In genomic region chr2:190600293-190601103, GRCh38 we compare ENCODE assay signal across 17 cellular contexts. TPM values are rescaled to one million over a fixed set of nuclear protein-coding genes. Genes with fewer than 3 reads are reported as not detected.
DNase-seq lines count a peak whose midpoint lies in the region; ATAC-seq, FAIRE-seq and TF ChIP-seq lines count a peak whose summit lies in the region.
"Had no signal": no experiment of that assay in that cellular context is flagged by ENCODE, and none has a peak within 500 bp of the region (broad histone marks: within the 10 kb centered on the region; RNA-seq: fewer than 3 reads in every experiment).

No MANE protein-coding gene starts in this region.

- H3K27me3 Mint-ChIP-seq in activated CD4-positive, alpha-beta T cell treated with anti-CD3 and anti-CD28 coated beads for 36 hours = no peaks in the 10 kb centered on the region
- H3K27me3 Mint-ChIP-seq in GM23338 (ENCODE audit: insufficient read depth, low read depth, poor library complexity) = peaks cover 2% of the 10 kb centered on the region

- no peak for DNase-seq in activated CD4-positive, alpha-beta T cell treated with anti-CD3 and anti-CD28 coated beads for 36 hours
- DNase-seq in activated CD4-positive, alpha-beta T cell treated with anti-CD3 and anti-CD28 coated beads for 48 hours = no peak
- DNase-seq in GM23338 (ENCODE audit: low spot score) (no peak), bronchial epithelial cell (ENCODE audit: low read depth) (no peak), mesenchymal stem cell (no peak), HUDEP-2 (lab: John Stamatoyannopoulos, UW; ENCODE audit: unreplicated experiment in 76 of 76) (no peak)
- DNase-seq: 8988T, Caco-2, DMS79, NCI-H1048, PC-9 had no signal

- H3F3A ChIP-seq in GM23338 (replicated peaks; ENCODE audit: low read depth) = no peaks in the 10 kb centered on the region

- no peak overlapping the region for H3K14ac ChIP-seq in mesenchymal stem cell (ENCODE audit: low read length in 2 of 2)

- no peak overlapping the region for H3K23ac ChIP-seq in mesenchymal stem cell (ENCODE audit: low read length in 2 of 2)

- H3K36me3 Mint-ChIP-seq in activated CD4-positive, alpha-beta T cell treated with anti-CD3 and anti-CD28 coated beads for 36 hours (ENCODE audit: low read depth) = no peaks in the 10 kb centered on the region
- H3K36me3 Mint-ChIP-seq in GM23338 (ENCODE audit: low read depth) = no peaks in the 10 kb centered on the region; the same call in 2 of the 3 replicates
- H3K36me3 Mint-ChIP-seq: CD14-positive monocyte had no signal

- H2BK12ac ChIP-seq in mesenchymal stem cell (ENCODE audit: low read length in 2 of 2) = no peak overlapping the region

- peak overlapping the region; percentile 89; the same call in 1 of the 2 replicates for H2AFZ ChIP-seq in GM23338
- H2AFZ ChIP-seq in mesenchymal stem cell (ENCODE audit: low read depth, low read length) = no peak overlapping the region
- H2AFZ ChIP-seq: PC-9 had no signal

- no peak overlapping the region for H2BK120ac ChIP-seq in mesenchymal stem cell (ENCODE audit: low read depth, low read length)

- no peaks in the 10 kb centered on the region for H3K9me2 ChIP-seq in GM23338 (ENCODE audit: insufficient read depth)

- H3K4me1 ChIP-seq in GM23338 (ENCODE audit: insufficient read depth) (no peaks in the 10 kb centered on the region), mesenchymal stem cell (ENCODE audit: control insufficient read depth, insufficient read depth, low read depth, low read length) (no peaks in the 10 kb centered on the region)
- H3K4me1 ChIP-seq: HAP-1 had no signal

- H2AK5ac ChIP-seq in mesenchymal stem cell (ENCODE audit: low read length, severe bottlenecking) = no peak overlapping the region

- H3K27ac ChIP-seq in GM23338 (ENCODE audit: low read depth) (no peak overlapping the region), mesenchymal stem cell (ENCODE audit: low read length, poor library complexity, severe bottlenecking) (no peak overlapping the region)
- H3K27ac ChIP-seq: PC-9, SK-N-MC had no signal

- no peaks in the 10 kb centered on the region for H3K9me3 ChIP-seq in mesenchymal stem cell (ENCODE audit: control insufficient read depth, low read length)
- H3K9me3 ChIP-seq: Caco-2, HAP-1 had no signal

- intact Hi-C loops in activated CD4-positive, alpha-beta T cell treated with anti-CD3 and anti-CD28 coated beads for 36 hours (cut with DNase I, micrococcal nuclease) = no loop called here

- no peak overlapping the region for H3K9ac ChIP-seq in mesenchymal stem cell (ENCODE audit: low read length)

- no peaks in the 10 kb centered on the region for H3K79me2 ChIP-seq in GM23338 (replicated peaks; ENCODE audit: insufficient read depth)

- POLR2A ChIA-PET in activated CD4-positive, alpha-beta T cell treated with anti-CD3 and anti-CD28 coated beads for 36 hours (lab: Charles Lee) = no interaction called here

- peak overlapping the region; percentile 71 for H4K8ac ChIP-seq in mesenchymal stem cell (ENCODE audit: low read length)

- no peaks in the 10 kb centered on the region for H3K36me3 ChIP-seq in GM23338 (ENCODE audit: insufficient read depth)
- H3K36me3 ChIP-seq in bronchial epithelial cell (ENCODE audit: control insufficient read depth, insufficient read depth, low read length) = no peaks in the 10 kb centered on the region
- H3K36me3 ChIP-seq in mesenchymal stem cell (ENCODE audit: control insufficient read depth in 1 of 2, insufficient read depth in 2 of 2, low read depth in 1 of 2, low read length in 2 of 2) = no peaks in the 10 kb centered on the region
- H3K36me3 ChIP-seq: HAP-1 had no signal

- no peaks in the 10 kb centered on the region for H3K27me3 ChIP-seq in GM23338 (ENCODE audit: insufficient read depth)
- no peaks in the 10 kb centered on the region for H3K27me3 ChIP-seq in bronchial epithelial cell (ENCODE audit: control insufficient read depth, insufficient read depth, low read length)
- no peaks in the 10 kb centered on the region for H3K27me3 ChIP-seq in mesenchymal stem cell (ENCODE audit: control insufficient read depth in 1 of 2, insufficient read depth in 1 of 2, low read length in 2 of 2)

- peak; percentile 40 for FAIRE-seq in bronchial epithelial cell (lab: Jason Lieb, UNC)
- FAIRE-seq: GM12891 had no signal

- ATAC-seq in activated CD4-positive, alpha-beta T cell treated with anti-CD3 and anti-CD28 coated beads for 36 hours = no peak
- ATAC-seq in GM23338 (no peak), HG03039 (IDR thresholded peaks at IDR 0.05; ENCODE audit: unreplicated experiment) (no peak), HG02981 (IDR thresholded peaks at IDR 0.05; ENCODE audit: unreplicated experiment) (no peak)

- CTCF ChIA-PET in activated CD4-positive, alpha-beta T cell treated with anti-CD3 and anti-CD28 coated beads for 36 hours (lab: Charles Lee) = no interaction called here

- no peak overlapping the region for H3K4ac ChIP-seq in mesenchymal stem cell (ENCODE audit: low read depth in 1 of 2, low read length in 2 of 2)

- 96% methylated on average over 5 of the region's 5 CpGs for WGBS in mesenchymal stem cell

- H2BK5ac ChIP-seq in mesenchymal stem cell (ENCODE audit: low read depth, low read length, poor library complexity, severe bottlenecking) = no peak overlapping the region

- no peaks in the 10 kb centered on the region for H3K79me1 ChIP-seq in mesenchymal stem cell (replicated peaks; ENCODE audit: low read length, poor library complexity, severe bottlenecking)

- TF ChIP-seq CTCF in GM23338 (conservative IDR thresholded peaks at IDR 0.05; ENCODE audit: low read depth in 2 of 2) = no peak
- no peak for TF ChIP-seq CTCF in bronchial epithelial cell (IDR thresholded peaks at IDR 0.05; ENCODE audit: insufficient read depth, low read length, severe bottlenecking)

- H3K4me3 ChIP-seq in GM23338 = no peak overlapping the region
- H3K4me3 ChIP-seq in bronchial epithelial cell (ENCODE audit: low read depth, low read length) = no peak overlapping the region
- H3K4me3 ChIP-seq in mesenchymal stem cell (ENCODE audit: insufficient read depth in 1 of 2, low read depth in 1 of 2, low read length in 2 of 2) = no peak overlapping the region
- H3K4me3 ChIP-seq: HAP-1, PC-9, SK-N-MC had no signal

- H3K9me3 Mint-ChIP-seq in activated CD4-positive, alpha-beta T cell treated with anti-CD3 and anti-CD28 coated beads for 36 hours (ENCODE audit: low read depth) = no peaks in the 10 kb centered on the region
- no peaks in the 10 kb centered on the region for H3K9me3 Mint-ChIP-seq in GM23338

- no peaks in the 10 kb centered on the region for H4K20me1 ChIP-seq in GM23338 (replicated peaks; ENCODE audit: insufficient read depth)

- no peak overlapping the region for H3K4me3 Mint-ChIP-seq in activated CD4-positive, alpha-beta T cell treated with anti-CD3 and anti-CD28 coated beads for 36 hours
- no peak overlapping the region for H3K4me3 Mint-ChIP-seq in GM23338
- H3K4me3 Mint-ChIP-seq: CD14-positive monocyte had no signal

- peaks cover 17% of the 10 kb centered on the region for H3K4me1 Mint-ChIP-seq in activated CD4-positive, alpha-beta T cell treated with anti-CD3 and anti-CD28 coated beads for 36 hours
- H3K4me1 Mint-ChIP-seq in GM23338 = peaks cover 5% of the 10 kb centered on the region

- H3K27ac Mint-ChIP-seq in activated CD4-positive, alpha-beta T cell treated with anti-CD3 and anti-CD28 coated beads for 36 hours = peak overlapping the region; percentile 8
- H3K27ac Mint-ChIP-seq in GM23338 = no peak overlapping the region

- H4K91ac ChIP-seq in mesenchymal stem cell (ENCODE audit: low read length) = no peak overlapping the region

- no peak overlapping the region for H3K4me2 ChIP-seq in GM23338
- no peak overlapping the region for H3K4me2 ChIP-seq in mesenchymal stem cell (ENCODE audit: low read length, poor library complexity, severe bottlenecking)
- H3K4me2 ChIP-seq: PC-9 had no signal

- H2BK15ac ChIP-seq in mesenchymal stem cell (ENCODE audit: low read depth, poor library complexity, severe bottlenecking) = no peak overlapping the region

- no peak overlapping the region for H3K18ac ChIP-seq in mesenchymal stem cell (ENCODE audit: low read depth in 1 of 2, low read length in 2 of 2)

TF ChIP-seq in GM23338, 12 proteins besides CTCF, POLR2A, EP300 and RAD21 (continues in another document):
- no peak for TF ChIP-seq EZH2phosphoT487 (IDR thresholded peaks at IDR 0.05; ENCODE audit: unreplicated experiment)
- no peak for TF ChIP-seq NANOG (IDR thresholded peaks at IDR 0.05; ENCODE audit: borderline replicate concordance)
- TF ChIP-seq STAT1 (IDR thresholded peaks at IDR 0.05; ENCODE audit: unreplicated experiment) = no peak
- TF ChIP-seq ZNF114 (CRISPR knock-in tag; IDR thresholded peaks at IDR 0.05) = no peak
- TF ChIP-seq POLR2AphosphoS5 (IDR thresholded peaks at IDR 0.05; ENCODE audit: low read depth) = no peak
- TF ChIP-seq EZH2 (IDR thresholded peaks at IDR 0.05; ENCODE audit: low read depth, unreplicated experiment) = no peak
- TF ChIP-seq JUNB (IDR thresholded peaks at IDR 0.05; ENCODE audit: unreplicated experiment) = no peak

RNA-seq across cellular contexts. Expression of gene NAB1, which starts 48.4 kb away (rescaled TPM):
- total RNA-seq in activated CD4-positive, alpha-beta T cell treated with anti-CD3 and anti-CD28 coated beads for 36 hours = 10 to 100 TPM; 41.4 to 43.6 TPM
- 35.9 and 40.2 TPM in 2 replicates for total RNA-seq in GM23338 (2014; rRNA removed; shearing (Covaris generic))
- 8.3 and 10.4 TPM in 2 replicates for polyA plus RNA-seq in GM23338 (2016; fragmentation: Nextera tagmentation; extraction: Ambion mirVana)
- total RNA-seq in bronchial epithelial cell = 92.4 and 106 TPM in 2 replicates
- 13.4 TPM for polyA plus RNA-seq in mesenchymal stem cell (2013, experiment 1 of 2)
- polyA plus RNA-seq in mesenchymal stem cell (2013, experiment 2 of 2) = 13.5 TPM
